In the genomic region with DNA sequence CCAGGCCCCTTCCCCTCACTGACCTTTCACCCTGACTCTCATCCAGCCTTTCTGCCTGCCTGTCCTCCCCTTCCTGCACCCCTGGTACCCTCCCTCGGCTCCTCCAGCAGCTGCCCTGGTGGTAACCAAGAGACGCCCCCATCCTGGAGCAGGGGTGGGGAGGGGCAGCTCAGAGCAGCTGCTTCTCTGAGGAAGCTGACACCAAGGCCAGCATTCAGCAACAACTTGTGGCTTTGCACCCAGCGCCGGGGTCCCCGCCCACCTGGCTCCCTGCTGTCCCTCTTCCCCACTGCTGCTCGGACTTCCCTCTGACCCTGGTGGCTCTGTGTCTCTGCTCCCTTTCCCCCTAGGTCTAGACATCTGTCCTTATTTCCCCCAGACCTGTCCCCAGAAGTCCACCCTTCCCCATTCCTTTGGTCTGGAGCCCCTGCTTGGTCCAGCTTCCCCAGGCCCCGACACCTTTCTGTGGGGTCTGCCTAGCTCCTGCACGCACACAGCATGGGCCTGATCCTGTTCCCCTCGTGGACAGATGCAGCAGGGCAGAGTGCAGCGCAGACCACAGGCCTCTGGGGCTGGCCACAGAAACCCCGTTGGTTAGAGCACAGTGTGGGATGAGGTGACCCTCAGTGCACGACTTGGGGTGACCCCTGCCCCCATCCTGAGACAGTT, we compare ENCODE assay signal across 19 cellular contexts. TPM values are rescaled to one million over a fixed set of nuclear protein-coding genes. Genes with fewer than 3 reads are reported as not detected.
A peak's percentile ranks its signal among the peaks of the same experiment; 100 is the strongest.
DNase-seq lines count a peak whose midpoint lies in the region; ATAC-seq, FAIRE-seq and TF ChIP-seq lines count a peak whose summit lies in the region.
"Had no signal": no experiment of that assay in that cellular context is flagged by ENCODE, and none has a peak within 500 bp of the region (broad histone marks: within the 10 kb centered on the region; RNA-seq: fewer than 3 reads in every experiment).

No MANE protein-coding gene starts in this region.

- 0 out of 2 replicates have a peak, but pooled peaks have one; percentile 9 for TF ChIP-seq RAD21 in HepG2 (CRISPR knock-in tag; IDR thresholded peaks at IDR 0.05)

- H3F3A ChIP-seq in PC-3 (ENCODE audit: low read length, unreplicated experiment): no peaks in the 10 kb centered on the region

- H2AFZ ChIP-seq in HepG2 (ENCODE audit: low read length) (no peak overlapping the region), PC-3 (ENCODE audit: low read length) (no peak overlapping the region)

- CTCF ChIA-PET in HepG2 (lab: Yijun Ruan, JAX; ENCODE audit: low intra/inter-chr PET ratio, low total read pairs): no interaction called here
- CTCF ChIA-PET in activated CD4-positive, alpha-beta memory T cell treated with anti-CD3 and anti-CD28 coated beads, Interleukin-2, amount 10 ng/mL, durations not matched to agents 7 days and 5 days (lab: Charles Lee): no interaction called here
- CTCF ChIA-PET in PC-3 (lab: Charles Lee): no interaction called here

- ATAC-seq in HepG2 (peak; percentile 22), right lobe of liver (no peak), foreskin keratinocyte (no peak), PC-3 (no peak)
- no peak for ATAC-seq in stimulated activated naive CD8-positive, alpha-beta T cell treated with anti-CD3 and anti-CD28 coated beads, Interleukin-15, Interleukin-2, amounts not matched to agents 100 U/mL and 50 U/mL, for 24 hours

- H3K4me1 Mint-ChIP-seq in activated CD4-positive, alpha-beta memory T cell treated with anti-CD3 and anti-CD28 coated beads, Interleukin-2, amount 10 ng/mL, durations not matched to agents 7 days and 5 days: peaks cover 33% of the 10 kb centered on the region

- no peaks in the 10 kb centered on the region for H3K9me2 ChIP-seq in PC-3 (replicated peaks; ENCODE audit: low read length)

- WGBS in HepG2 (ENCODE audit: low lambda C conversion rate): 92% methylated on average over 12 of the region's 12 CpGs
- WGBS in right lobe of liver (ENCODE audit: insufficient coverage, low coverage, low lambda C conversion rate, missing lambda C conversion rate): 62% methylated on average over 9 of the region's 12 CpGs

- TF ChIP-seq CTCF in HepG2 (CRISPR knock-in tag; IDR thresholded peaks at IDR 0.05): no peak
- TF ChIP-seq CTCF in right lobe of liver (IDR thresholded peaks at IDR 0.05): no peak
- no peak for TF ChIP-seq CTCF in foreskin keratinocyte (conservative IDR thresholded peaks at IDR 0.05)
- TF ChIP-seq CTCF in PC-3 (conservative IDR thresholded peaks at IDR 0.05; ENCODE audit: low read depth, low read length): no peak

- POLR2A ChIA-PET in HepG2 (lab: Yijun Ruan, JAX) (interaction anchor here (1.0 to 1.1 kb wide), 2 partner anchors 13 to 46 kb away, joined by 3 read pairs; a partner anchor contains a TSS), PC-3 (lab: Charles Lee; ENCODE audit: unreplicated experiment) (no interaction called here)
- POLR2A ChIA-PET in activated CD4-positive, alpha-beta memory T cell treated with anti-CD3 and anti-CD28 coated beads, Interleukin-2, amount 10 ng/mL, durations not matched to agents 7 days and 5 days (lab: Charles Lee): interaction anchor here (1.3 kb wide), 1 partner anchor 48 kb away, joined by 3 read pairs; a partner anchor contains a TSS

- H3K79me2 ChIP-seq in HepG2 (ENCODE audit: insufficient read depth, low read length) (no peaks in the 10 kb centered on the region), PC-3 (ENCODE audit: low read length) (no peaks in the 10 kb centered on the region)

- H3K36me3 ChIP-seq in HepG2 (replicated peaks in 1 of 2; ENCODE audit: control insufficient read depth in 1 of 2, insufficient read depth in 2 of 2, low read length in 2 of 2) (peaks cover 17 to 24% of the 10 kb centered on the region in 2 experiments; a peak in 4 of 5 replicates), right lobe of liver (peaks cover 0 to 2% (median 0%) of the 10 kb centered on the region in 4 donors), SK-N-MC (ENCODE audit: insufficient read depth, low read length) (peaks cover 6% of the 10 kb centered on the region), PC-3 (ENCODE audit: low read depth, low read length) (no peaks in the 10 kb centered on the region; the same call in 1 of the 2 replicates)

- H3K27me3 ChIP-seq in HepG2 (ENCODE audit: control insufficient read depth in 1 of 2, insufficient read depth in 2 of 2, low read length in 2 of 2) (no peaks in the 10 kb centered on the region), right lobe of liver (no peaks in the 10 kb centered on the region), foreskin keratinocyte (peaks cover 7% of the 10 kb centered on the region), PC-3 (ENCODE audit: low read length) (no peaks in the 10 kb centered on the region)

- BruUV-seq in HepG2 (replicated peaks; lab: Mats Ljungman, UMichigan): no TSS peak
- BruUV-seq in PC-3 (replicated peaks; lab: Mats Ljungman, UMichigan): no TSS peak

- H3K27me3 Mint-ChIP-seq in activated CD4-positive, alpha-beta memory T cell treated with anti-CD3 and anti-CD28 coated beads, Interleukin-2, amount 10 ng/mL, durations not matched to agents 7 days and 5 days: peaks cover 6% of the 10 kb centered on the region

- H3K27ac ChIP-seq in HepG2 (ENCODE audit: extremely low read length, insufficient read depth, low read length) (no peak overlapping the region), right lobe of liver (no peak overlapping the region), SK-N-MC (0 out of 2 replicates have a peak overlapping the region, but pooled peaks have one; percentile 19), foreskin keratinocyte (no peak overlapping the region), PC-3 (ENCODE audit: low read length) (no peak overlapping the region)
- H3K27ac ChIP-seq: dorsolateral prefrontal cortex, left ventricle myocardium inferior, sigmoid colon had no signal

- no peaks in the 10 kb centered on the region for H3K4me1 ChIP-seq in HepG2 (ENCODE audit: insufficient read depth, low read length)
- H3K4me1 ChIP-seq in right lobe of liver: peaks cover 0 to 6% (median 3%) of the 10 kb centered on the region in 4 donors
- no peaks in the 10 kb centered on the region for H3K4me1 ChIP-seq in foreskin keratinocyte
- peaks cover 8% of the 10 kb centered on the region; the same call in 1 of the 2 replicates for H3K4me1 ChIP-seq in PC-3 (ENCODE audit: insufficient read depth, low read length)

- TF ChIP-seq POLR2A in HepG2 (IDR thresholded peaks at IDR 0.05; ENCODE audit: insufficient read depth in 1 of 2, low read depth in 2 of 2, low read length in 2 of 2) (peak in 1 of 2 experiments; percentile 34; a peak in 1 of 4 replicates), right lobe of liver (IDR thresholded peaks at IDR 0.05) (no peak)

- in situ Hi-C loops in HepG2 (cut with HindIII; ENCODE audit: extremely low pct_ligation_motif_present, low pct_unique_long_range_greater_than_20kb): no loop called here

- no peak overlapping the region for H3K27ac Mint-ChIP-seq in activated CD4-positive, alpha-beta memory T cell treated with anti-CD3 and anti-CD28 coated beads, Interleukin-2, amount 10 ng/mL, durations not matched to agents 7 days and 5 days
- H3K27ac Mint-ChIP-seq: activated CD4-positive, alpha-beta memory T cell treated with anti-CD3 and anti-CD28 coated beads for 36 hours had no signal

- DNase-seq in HepG2 (ENCODE audit: low spot score): no peak
- no peak for DNase-seq in right lobe of liver
- DNase-seq in SK-N-MC (ENCODE audit: low read depth, low spot score): no peak
- peak; percentile 41 for DNase-seq in left kidney (ENCODE audit: low read depth, low spot score)
- no peak for DNase-seq in stimulated activated naive CD8-positive, alpha-beta T cell treated with anti-CD3 and anti-CD28 coated beads, Interleukin-15, Interleukin-2, amounts not matched to agents 100 U/mL and 50 U/mL, for 24 hours
- DNase-seq in activated CD4-positive, alpha-beta memory T cell treated with anti-CD3 and anti-CD28 coated beads, Interleukin-2, amount 10 ng/mL, durations not matched to agents 7 days and 5 days: no peak
- no peak for DNase-seq in foreskin keratinocyte
- DNase-seq in PC-3: no peak
- DNase-seq: activated CD4-positive, alpha-beta memory T cell treated with anti-CD3 and anti-CD28 coated beads for 36 hours; activated gamma-delta T cell; AML-193; dorsolateral prefrontal cortex; left ventricle myocardium inferior; naive B cell; NCI-H2029; NCI-H748 treated with DMSO at 0.1 percent for 48 hours; SIG-M5; sigmoid colon; stimulated activated naive CD4-positive, alpha-beta T cell had no signal

- H4K20me1 ChIP-seq in HepG2 (ENCODE audit: insufficient read depth, low read length) (no peaks in the 10 kb centered on the region), PC-3 (ENCODE audit: low read length) (no peaks in the 10 kb centered on the region)

- peaks cover 12% of the 10 kb centered on the region for H3K36me3 Mint-ChIP-seq in activated CD4-positive, alpha-beta memory T cell treated with anti-CD3 and anti-CD28 coated beads, Interleukin-2, amount 10 ng/mL, durations not matched to agents 7 days and 5 days (ENCODE audit: low read depth)
- H3K36me3 Mint-ChIP-seq: naive B cell had no signal

- H3K9ac ChIP-seq in HepG2 (ENCODE audit: insufficient read depth, low read depth, low read length) (no peak overlapping the region), SK-N-MC (ENCODE audit: insufficient read length) (no peak overlapping the region), PC-3 (ENCODE audit: low read length) (no peak overlapping the region)

- no peaks in the 10 kb centered on the region for H3K9me3 ChIP-seq in HepG2 (ENCODE audit: low read length)
- no peaks in the 10 kb centered on the region for H3K9me3 ChIP-seq in right lobe of liver
- no peaks in the 10 kb centered on the region for H3K9me3 ChIP-seq in SK-N-MC (ENCODE audit: low read depth, low read length)
- no peaks in the 10 kb centered on the region for H3K9me3 ChIP-seq in PC-3 (ENCODE audit: low read length)
- H3K9me3 ChIP-seq: left ventricle myocardium inferior, sigmoid colon had no signal

- no peak overlapping the region for H3K4me3 Mint-ChIP-seq in activated CD4-positive, alpha-beta memory T cell treated with anti-CD3 and anti-CD28 coated beads, Interleukin-2, amount 10 ng/mL, durations not matched to agents 7 days and 5 days
- H3K4me3 Mint-ChIP-seq: activated CD4-positive, alpha-beta memory T cell treated with anti-CD3 and anti-CD28 coated beads for 36 hours had no signal

- H3K4me2 ChIP-seq in HepG2 (ENCODE audit: low read depth, low read length): no peak overlapping the region
- H3K4me2 ChIP-seq in PC-3 (ENCODE audit: low read length): no peak overlapping the region

- no peak for FAIRE-seq in HepG2 (lab: Jason Lieb, UNC)

- H3K9me3 Mint-ChIP-seq in activated CD4-positive, alpha-beta memory T cell treated with anti-CD3 and anti-CD28 coated beads, Interleukin-2, amount 10 ng/mL, durations not matched to agents 7 days and 5 days: no peaks in the 10 kb centered on the region
- H3K9me3 Mint-ChIP-seq: activated CD4-positive, alpha-beta memory T cell treated with anti-CD3 and anti-CD28 coated beads for 36 hours; naive B cell had no signal

- intact Hi-C loops in HepG2 (cut with micrococcal nuclease; ENCODE audit: unreplicated experiment): no loop called here
- intact Hi-C loops in right lobe of liver (cut with DNase I): no loop called here
- intact Hi-C loops in PC-3 (cut with micrococcal nuclease): no loop called here

- no peak overlapping the region for H3K4me3 ChIP-seq in HepG2 (replicated peaks in 1 of 3; ENCODE audit: insufficient read depth in 1 of 3, low read depth in 2 of 3, low read length in 3 of 3)
- H3K4me3 ChIP-seq in right lobe of liver: no peak overlapping the region
- H3K4me3 ChIP-seq in SK-N-MC: no peak overlapping the region
- no peak overlapping the region for H3K4me3 ChIP-seq in PC-3 (ENCODE audit: low read length)
- H3K4me3 ChIP-seq: dorsolateral prefrontal cortex, left ventricle myocardium inferior, sigmoid colon had no signal

- TF ChIP-seq EP300 in HepG2 (IDR thresholded peaks at IDR 0.05; ENCODE audit: low read depth in 2 of 2, low read length in 2 of 2): no peak
- no peak for TF ChIP-seq EP300 in HepG2 (CRISPR knock-in tag; IDR thresholded peaks at IDR 0.05; ENCODE audit: borderline replicate concordance)

RNA-seq across cellular contexts. Expression of a gene that starts 1.2 kb away (rescaled TPM):
- total RNA-seq in HepG2 (2016; rRNA removed; fragmentation: Illumina TruSeq; extraction: Trizol): 0.70 and 3.2 TPM in 2 replicates
- 1.1 and 1.9 TPM in 2 replicates for total RNA-seq in HepG2 (2016; cell fraction: cytosol; rRNA removed; fragmentation: Illumina TruSeq; extraction: Trizol; ENCODE audit: low read depth)
- 0.30 and 2.0 TPM in 2 replicates for total RNA-seq in HepG2 (2016; cell fraction: insoluble cytoplasmic fraction; rRNA removed; fragmentation: Illumina TruSeq; extraction: Trizol)
- total RNA-seq in HepG2 (2016; cell fraction: membrane; rRNA removed; fragmentation: Illumina TruSeq; extraction: Trizol): 0.65 and 1.3 TPM in 2 replicates
- 4.8 and 6.9 TPM in 2 replicates for total RNA-seq in HepG2 (2016; cell fraction: nucleus; rRNA removed; fragmentation: Illumina TruSeq; extraction: Trizol)
- 12.5 and 16.4 TPM in 2 replicates for polyA plus RNA-seq in HepG2 (2011; rRNA removed)
- 2.7 and 2.9 TPM in 2 replicates for polyA plus RNA-seq in HepG2 (2011; cell fraction: cytosol; rRNA removed)
- polyA plus RNA-seq in HepG2 (2011; cell fraction: nucleus; rRNA removed): 149 and 332 TPM in 2 replicates
- polyA plus RNA-seq in HepG2 (2012): 31.5 and 57.2 TPM in 2 replicates
- polyA plus RNA-seq in HepG2 (2016; cell fraction: cytosol; fragmentation: Illumina TruSeq; extraction: Trizol; ENCODE audit: low read depth): 0.51 TPM in 2 replicates
- 1.3 and 1.5 TPM in 2 replicates for polyA plus RNA-seq in HepG2 (2016; cell fraction: insoluble cytoplasmic fraction; fragmentation: Illumina TruSeq; extraction: Trizol; ENCODE audit: low read depth)
- polyA plus RNA-seq in HepG2 (2016; cell fraction: membrane; fragmentation: Illumina TruSeq; extraction: Trizol; ENCODE audit: low read depth): 0.87 and 1.9 TPM in 2 replicates
- polyA plus RNA-seq in HepG2 (2016; cell fraction: nucleus; fragmentation: Illumina TruSeq; extraction: Trizol; ENCODE audit: insufficient read depth, low read depth): 55.1 and 58.0 TPM in 2 replicates
- 1.4 and 6.4 TPM in 2 replicates for polyA minus RNA-seq in HepG2 (2011; rRNA and poly(A)+ RNA removed; ENCODE audit: low replicate concordance)
- polyA minus RNA-seq in HepG2 (2011; cell fraction: cytosol; rRNA and poly(A)+ RNA removed): 0.59 and 1.4 TPM in 2 replicates
- polyA minus RNA-seq in HepG2 (2011; cell fraction: nucleus; rRNA and poly(A)+ RNA removed): 26.7 and 30.8 TPM in 2 replicates
- total RNA-seq in right lobe of liver: 1 to 10 TPM in 2 of 6 experiments, under 1 TPM in 4; 0.42 to 3.6 (median 0.77) TPM
- 1 to 10 TPM; 1.6 to 2.5 TPM for total RNA-seq in activated CD4-positive, alpha-beta memory T cell treated with anti-CD3 and anti-CD28 coated beads, Interleukin-2, amount 10 ng/mL, durations not matched to agents 7 days and 5 days
- 0.21 and 0.24 TPM in 2 replicates for total RNA-seq in foreskin keratinocyte
- polyA plus RNA-seq in foreskin keratinocyte: 0.27 and 0.57 TPM in 2 replicates
- 0.23 and 0.87 TPM in 2 replicates for total RNA-seq in PC-3 (2014; rRNA removed)

RNA-seq across cellular contexts. Expression of a gene that starts 13.5 kb away (rescaled TPM):
- total RNA-seq in HepG2 (2016; rRNA removed; fragmentation: Illumina TruSeq; extraction: Trizol): 15.6 and 23.3 TPM in 2 replicates
- total RNA-seq in HepG2 (2016; cell fraction: cytosol; rRNA removed; fragmentation: Illumina TruSeq; extraction: Trizol; ENCODE audit: low read depth): 22.5 and 27.1 TPM in 2 replicates
- total RNA-seq in HepG2 (2016; cell fraction: insoluble cytoplasmic fraction; rRNA removed; fragmentation: Illumina TruSeq; extraction: Trizol): 13.4 and 24.5 TPM in 2 replicates
- 16.3 and 21.4 TPM in 2 replicates for total RNA-seq in HepG2 (2016; cell fraction: membrane; rRNA removed; fragmentation: Illumina TruSeq; extraction: Trizol)
- total RNA-seq in HepG2 (2016; cell fraction: nucleus; rRNA removed; fragmentation: Illumina TruSeq; extraction: Trizol): 30.1 and 30.6 TPM in 2 replicates
- 30.8 and 40.2 TPM in 2 replicates for polyA plus RNA-seq in HepG2 (2011; rRNA removed)
- polyA plus RNA-seq in HepG2 (2011; cell fraction: cytosol; rRNA removed): 15.2 and 19.8 TPM in 2 replicates
- 198 and 224 TPM in 2 replicates for polyA plus RNA-seq in HepG2 (2011; cell fraction: nucleus; rRNA removed)
- 35.0 and 37.6 TPM in 2 replicates for polyA plus RNA-seq in HepG2 (2012)
- polyA plus RNA-seq in HepG2 (2016; cell fraction: cytosol; fragmentation: Illumina TruSeq; extraction: Trizol; ENCODE audit: low read depth): 4.3 and 6.0 TPM in 2 replicates
- 18.0 and 21.1 TPM in 2 replicates for polyA plus RNA-seq in HepG2 (2016; cell fraction: insoluble cytoplasmic fraction; fragmentation: Illumina TruSeq; extraction: Trizol; ENCODE audit: low read depth)
- polyA plus RNA-seq in HepG2 (2016; cell fraction: membrane; fragmentation: Illumina TruSeq; extraction: Trizol; ENCODE audit: low read depth): 12.3 and 13.6 TPM in 2 replicates
- polyA plus RNA-seq in HepG2 (2016; cell fraction: nucleus; fragmentation: Illumina TruSeq; extraction: Trizol; ENCODE audit: insufficient read depth, low read depth): 82.4 and 89.4 TPM in 2 replicates
- polyA minus RNA-seq in HepG2 (2011; rRNA and poly(A)+ RNA removed; ENCODE audit: low replicate concordance): 44.5 and 55.4 TPM in 2 replicates
- 10.5 and 11.6 TPM in 2 replicates for polyA minus RNA-seq in HepG2 (2011; cell fraction: cytosol; rRNA and poly(A)+ RNA removed)
- polyA minus RNA-seq in HepG2 (2011; cell fraction: nucleus; rRNA and poly(A)+ RNA removed): 36.8 and 48.6 TPM in 2 replicates
- 10 to 100 TPM; 13.2 to 27.1 (median 20.6) TPM for total RNA-seq in right lobe of liver
- total RNA-seq in activated CD4-positive, alpha-beta memory T cell treated with anti-CD3 and anti-CD28 coated beads, Interleukin-2, amount 10 ng/mL, durations not matched to agents 7 days and 5 days: 10 to 100 TPM; 44.4 to 45.1 TPM
- 21.4 and 22.2 TPM in 2 replicates for total RNA-seq in foreskin keratinocyte
- polyA plus RNA-seq in foreskin keratinocyte: 21.7 and 24.1 TPM in 2 replicates
- 22.2 and 24.4 TPM in 2 replicates for total RNA-seq in PC-3 (2014; rRNA removed)

RNA-seq across cellular contexts. Expression of a gene that starts 31.0 kb away (rescaled TPM):
- total RNA-seq in HepG2 (2016; rRNA removed; fragmentation: Illumina TruSeq; extraction: Trizol): 138 and 298 TPM in 2 replicates
- total RNA-seq in HepG2 (2016; cell fraction: cytosol; rRNA removed; fragmentation: Illumina TruSeq; extraction: Trizol; ENCODE audit: low read depth): 52.9 and 59.0 TPM in 2 replicates
- 109 and 318 TPM in 2 replicates for total RNA-seq in HepG2 (2016; cell fraction: insoluble cytoplasmic fraction; rRNA removed; fragmentation: Illumina TruSeq; extraction: Trizol)
- 97.9 and 102 TPM in 2 replicates for total RNA-seq in HepG2 (2016; cell fraction: membrane; rRNA removed; fragmentation: Illumina TruSeq; extraction: Trizol)
- total RNA-seq in HepG2 (2016; cell fraction: nucleus; rRNA removed; fragmentation: Illumina TruSeq; extraction: Trizol): 269 and 303 TPM in 2 replicates
- polyA plus RNA-seq in HepG2 (2011; rRNA removed): 189 and 206 TPM in 2 replicates
- polyA plus RNA-seq in HepG2 (2011; cell fraction: cytosol; rRNA removed): 123 and 178 TPM in 2 replicates
- 404 and 487 TPM in 2 replicates for polyA plus RNA-seq in HepG2 (2011; cell fraction: nucleus; rRNA removed)
- 180 and 205 TPM in 2 replicates for polyA plus RNA-seq in HepG2 (2012)
- 69.4 and 72.1 TPM in 2 replicates for polyA plus RNA-seq in HepG2 (2016; cell fraction: cytosol; fragmentation: Illumina TruSeq; extraction: Trizol; ENCODE audit: low read depth)
- 150 and 184 TPM in 2 replicates for polyA plus RNA-seq in HepG2 (2016; cell fraction: insoluble cytoplasmic fraction; fragmentation: Illumina TruSeq; extraction: Trizol; ENCODE audit: low read depth)
- polyA plus RNA-seq in HepG2 (2016; cell fraction: membrane; fragmentation: Illumina TruSeq; extraction: Trizol; ENCODE audit: low read depth): 99.2 and 107 TPM in 2 replicates
- polyA plus RNA-seq in HepG2 (2016; cell fraction: nucleus; fragmentation: Illumina TruSeq; extraction: Trizol; ENCODE audit: insufficient read depth, low read depth): 673 and 742 TPM in 2 replicates
- 135 and 165 TPM in 2 replicates for polyA minus RNA-seq in HepG2 (2011; rRNA and poly(A)+ RNA removed; ENCODE audit: low replicate concordance)
- 69.4 and 75.9 TPM in 2 replicates for polyA minus RNA-seq in HepG2 (2011; cell fraction: cytosol; rRNA and poly(A)+ RNA removed)
- 56.7 and 63.5 TPM in 2 replicates for polyA minus RNA-seq in HepG2 (2011; cell fraction: nucleus; rRNA and poly(A)+ RNA removed)
- total RNA-seq in right lobe of liver: 100 to 1,000 TPM; 103 to 169 (median 141) TPM
- 100 to 1,000 TPM; 107 TPM for total RNA-seq in activated CD4-positive, alpha-beta memory T cell treated with anti-CD3 and anti-CD28 coated beads, Interleukin-2, amount 10 ng/mL, durations not matched to agents 7 days and 5 days
- 169 and 192 TPM in 2 replicates for total RNA-seq in foreskin keratinocyte
- polyA plus RNA-seq in foreskin keratinocyte: 325 and 344 TPM in 2 replicates
- 185 and 198 TPM in 2 replicates for total RNA-seq in PC-3 (2014; rRNA removed)

RNA-seq across cellular contexts. Expression of a gene that starts 47.9 kb away (rescaled TPM):
- total RNA-seq in HepG2 (2016; rRNA removed; fragmentation: Illumina TruSeq; extraction: Trizol) (16.1 and 18.4 TPM in 2 replicates), right lobe of liver (10 to 100 TPM in 2 of 6 experiments, 1 to 10 TPM in 4; 5.0 to 21.0 (median 9.1) TPM), foreskin keratinocyte (16.2 and 16.6 TPM in 2 replicates), PC-3 (2014; rRNA removed) (40.2 and 43.3 TPM in 2 replicates)
- 2.9 and 3.6 TPM in 2 replicates for total RNA-seq in HepG2 (2016; cell fraction: cytosol; rRNA removed; fragmentation: Illumina TruSeq; extraction: Trizol; ENCODE audit: low read depth)
- 13.9 and 19.6 TPM in 2 replicates for total RNA-seq in HepG2 (2016; cell fraction: insoluble cytoplasmic fraction; rRNA removed; fragmentation: Illumina TruSeq; extraction: Trizol)
- 7.5 and 8.4 TPM in 2 replicates for total RNA-seq in HepG2 (2016; cell fraction: membrane; rRNA removed; fragmentation: Illumina TruSeq; extraction: Trizol)
- 10.2 and 11.4 TPM in 2 replicates for total RNA-seq in HepG2 (2016; cell fraction: nucleus; rRNA removed; fragmentation: Illumina TruSeq; extraction: Trizol)
- polyA plus RNA-seq in HepG2 (2011; rRNA removed) (10.8 and 12.4 TPM in 2 replicates), foreskin keratinocyte (13.6 and 14.8 TPM in 2 replicates)
- 8.5 and 13.3 TPM in 2 replicates for polyA plus RNA-seq in HepG2 (2011; cell fraction: cytosol; rRNA removed)
- 28.2 and 32.3 TPM in 2 replicates for polyA plus RNA-seq in HepG2 (2011; cell fraction: nucleus; rRNA removed)
- 5.7 and 7.3 TPM in 2 replicates for polyA plus RNA-seq in HepG2 (2012)
- 1.9 and 2.8 TPM in 2 replicates for polyA plus RNA-seq in HepG2 (2016; cell fraction: cytosol; fragmentation: Illumina TruSeq; extraction: Trizol; ENCODE audit: low read depth)
- 9.8 and 12.4 TPM in 2 replicates for polyA plus RNA-seq in HepG2 (2016; cell fraction: insoluble cytoplasmic fraction; fragmentation: Illumina TruSeq; extraction: Trizol; ENCODE audit: low read depth)
- 4.5 and 4.9 TPM in 2 replicates for polyA plus RNA-seq in HepG2 (2016; cell fraction: membrane; fragmentation: Illumina TruSeq; extraction: Trizol; ENCODE audit: low read depth)
- 17.2 and 17.9 TPM in 2 replicates for polyA plus RNA-seq in HepG2 (2016; cell fraction: nucleus; fragmentation: Illumina TruSeq; extraction: Trizol; ENCODE audit: insufficient read depth, low read depth)
- 5.5 and 7.5 TPM in 2 replicates for polyA minus RNA-seq in HepG2 (2011; rRNA and poly(A)+ RNA removed; ENCODE audit: low replicate concordance)
- 5.5 and 7.4 TPM in 2 replicates for polyA minus RNA-seq in HepG2 (2011; cell fraction: cytosol; rRNA and poly(A)+ RNA removed)
- 6.2 and 7.5 TPM in 2 replicates for polyA minus RNA-seq in HepG2 (2011; cell fraction: nucleus; rRNA and poly(A)+ RNA removed)
- total RNA-seq in activated CD4-positive, alpha-beta memory T cell treated with anti-CD3 and anti-CD28 coated beads, Interleukin-2, amount 10 ng/mL, durations not matched to agents 7 days and 5 days: 10 to 100 TPM; 15.7 to 16.5 TPM

RNA-seq across cellular contexts. Expression of a gene that starts 54.3 kb away (rescaled TPM):
- total RNA-seq in HepG2 (2016; rRNA removed; fragmentation: Illumina TruSeq; extraction: Trizol) (40.8 and 48.4 TPM in 2 replicates), right lobe of liver (10 to 100 TPM; 40.5 to 78.1 (median 57.2) TPM), foreskin keratinocyte (75.8 and 76.9 TPM in 2 replicates), PC-3 (2014; rRNA removed) (65.8 and 104 TPM in 2 replicates)
- total RNA-seq in HepG2 (2016; cell fraction: cytosol; rRNA removed; fragmentation: Illumina TruSeq; extraction: Trizol; ENCODE audit: low read depth): 36.9 and 45.8 TPM in 2 replicates
- total RNA-seq in HepG2 (2016; cell fraction: insoluble cytoplasmic fraction; rRNA removed; fragmentation: Illumina TruSeq; extraction: Trizol): 42.8 and 43.7 TPM in 2 replicates
- total RNA-seq in HepG2 (2016; cell fraction: membrane; rRNA removed; fragmentation: Illumina TruSeq; extraction: Trizol): 52.1 and 54.1 TPM in 2 replicates
- total RNA-seq in HepG2 (2016; cell fraction: nucleus; rRNA removed; fragmentation: Illumina TruSeq; extraction: Trizol): 63.4 and 92.7 TPM in 2 replicates
- polyA plus RNA-seq in HepG2 (2011; rRNA removed) (55.1 and 63.9 TPM in 2 replicates), foreskin keratinocyte (88.2 and 100 TPM in 2 replicates)
- 23.4 and 26.4 TPM in 2 replicates for polyA plus RNA-seq in HepG2 (2011; cell fraction: cytosol; rRNA removed)
- polyA plus RNA-seq in HepG2 (2011; cell fraction: nucleus; rRNA removed): 475 and 487 TPM in 2 replicates
- polyA plus RNA-seq in HepG2 (2012): 130 and 201 TPM in 2 replicates
- polyA plus RNA-seq in HepG2 (2016; cell fraction: cytosol; fragmentation: Illumina TruSeq; extraction: Trizol; ENCODE audit: low read depth): 25.5 and 29.6 TPM in 2 replicates
- 97.1 and 152 TPM in 2 replicates for polyA plus RNA-seq in HepG2 (2016; cell fraction: insoluble cytoplasmic fraction; fragmentation: Illumina TruSeq; extraction: Trizol; ENCODE audit: low read depth)
- polyA plus RNA-seq in HepG2 (2016; cell fraction: membrane; fragmentation: Illumina TruSeq; extraction: Trizol; ENCODE audit: low read depth): 65.4 and 76.8 TPM in 2 replicates
- 346 and 353 TPM in 2 replicates for polyA plus RNA-seq in HepG2 (2016; cell fraction: nucleus; fragmentation: Illumina TruSeq; extraction: Trizol; ENCODE audit: insufficient read depth, low read depth)
- polyA minus RNA-seq in HepG2 (2011; rRNA and poly(A)+ RNA removed; ENCODE audit: low replicate concordance): 36.7 and 65.3 TPM in 2 replicates
- 77.5 and 78.1 TPM in 2 replicates for polyA minus RNA-seq in HepG2 (2011; cell fraction: cytosol; rRNA and poly(A)+ RNA removed)
- polyA minus RNA-seq in HepG2 (2011; cell fraction: nucleus; rRNA and poly(A)+ RNA removed): 171 and 176 TPM in 2 replicates
- total RNA-seq in activated CD4-positive, alpha-beta memory T cell treated with anti-CD3 and anti-CD28 coated beads, Interleukin-2, amount 10 ng/mL, durations not matched to agents 7 days and 5 days: 100 to 1,000 TPM; 255 to 267 TPM
